ENCODE assay signal across 1 cellular context in the genomic region with DNA sequence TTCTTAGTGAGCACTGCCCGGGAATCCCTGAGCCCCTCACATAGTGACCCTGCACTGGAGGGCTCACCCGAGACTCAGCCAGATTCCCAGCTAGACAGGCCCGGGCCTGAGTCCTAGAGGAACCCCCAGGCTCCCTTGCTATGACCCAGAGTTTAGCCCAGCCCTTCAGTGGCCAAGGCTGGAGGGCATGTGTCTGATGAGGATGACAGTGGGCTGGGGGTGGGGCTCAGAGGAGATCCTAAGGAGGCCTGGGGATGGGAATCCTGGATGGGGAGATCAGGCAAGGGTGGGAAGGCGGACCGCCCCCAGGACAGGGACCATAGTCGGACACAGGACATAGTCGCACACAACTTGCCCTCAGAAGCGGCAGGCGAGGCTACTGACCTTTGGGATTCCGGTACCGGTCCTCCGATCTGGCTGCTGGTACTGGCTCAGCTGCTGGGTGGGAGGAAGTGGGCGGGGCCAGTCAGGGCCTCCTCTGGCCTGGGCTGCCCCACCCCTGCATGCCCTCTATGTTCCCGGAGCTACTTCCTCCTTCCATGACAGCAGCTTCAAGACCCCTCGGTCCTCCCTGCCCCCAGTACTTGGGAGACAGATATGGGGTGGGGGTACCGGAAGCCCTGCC.
A peak's percentile ranks its signal among the peaks of the same experiment; 100 is the strongest.
TF ChIP-seq lines count a peak whose summit lies in the region.

No MANE protein-coding gene starts in this region.

TF ChIP-seq in K562, 482 proteins besides CTCF, POLR2A, EP300 and RAD21:
- no peak for TF ChIP-seq IRF2 (CRISPR knock-in tag; IDR thresholded peaks at IDR 0.05)
- no peak for TF ChIP-seq CBFA2T3 (IDR thresholded peaks at IDR 0.05)
- TF ChIP-seq ZNF274 (IDR thresholded peaks at IDR 0.05; ENCODE audit: borderline replicate concordance, low read depth, low read length) = no peak
- TF ChIP-seq, protein P1, sequence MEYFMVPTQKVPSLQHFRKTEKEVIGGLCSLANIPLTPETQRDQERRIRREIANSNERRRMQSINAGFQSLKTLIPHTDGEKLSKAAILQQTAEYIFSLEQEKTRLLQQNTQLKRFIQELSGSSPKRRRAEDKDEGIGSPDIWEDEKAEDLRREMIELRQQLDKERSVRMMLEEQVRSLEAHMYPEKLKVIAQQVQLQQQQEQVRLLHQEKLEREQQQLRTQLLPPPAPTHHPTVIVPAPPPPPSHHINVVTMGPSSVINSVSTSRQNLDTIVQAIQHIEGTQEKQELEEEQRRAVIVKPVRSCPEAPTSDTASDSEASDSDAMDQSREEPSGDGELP (CRISPR knock-in tag; IDR thresholded peaks at IDR 0.05; ENCODE audit: borderline replicate concordance) = peak; percentile 48; the same call in 1 of the 2 replicates
- TF ChIP-seq POLR3G (IDR thresholded peaks at IDR 0.05; ENCODE audit: extremely low read depth, insufficient read length, insufficient replicate concordance) = no peak
- TF ChIP-seq, protein P2, sequence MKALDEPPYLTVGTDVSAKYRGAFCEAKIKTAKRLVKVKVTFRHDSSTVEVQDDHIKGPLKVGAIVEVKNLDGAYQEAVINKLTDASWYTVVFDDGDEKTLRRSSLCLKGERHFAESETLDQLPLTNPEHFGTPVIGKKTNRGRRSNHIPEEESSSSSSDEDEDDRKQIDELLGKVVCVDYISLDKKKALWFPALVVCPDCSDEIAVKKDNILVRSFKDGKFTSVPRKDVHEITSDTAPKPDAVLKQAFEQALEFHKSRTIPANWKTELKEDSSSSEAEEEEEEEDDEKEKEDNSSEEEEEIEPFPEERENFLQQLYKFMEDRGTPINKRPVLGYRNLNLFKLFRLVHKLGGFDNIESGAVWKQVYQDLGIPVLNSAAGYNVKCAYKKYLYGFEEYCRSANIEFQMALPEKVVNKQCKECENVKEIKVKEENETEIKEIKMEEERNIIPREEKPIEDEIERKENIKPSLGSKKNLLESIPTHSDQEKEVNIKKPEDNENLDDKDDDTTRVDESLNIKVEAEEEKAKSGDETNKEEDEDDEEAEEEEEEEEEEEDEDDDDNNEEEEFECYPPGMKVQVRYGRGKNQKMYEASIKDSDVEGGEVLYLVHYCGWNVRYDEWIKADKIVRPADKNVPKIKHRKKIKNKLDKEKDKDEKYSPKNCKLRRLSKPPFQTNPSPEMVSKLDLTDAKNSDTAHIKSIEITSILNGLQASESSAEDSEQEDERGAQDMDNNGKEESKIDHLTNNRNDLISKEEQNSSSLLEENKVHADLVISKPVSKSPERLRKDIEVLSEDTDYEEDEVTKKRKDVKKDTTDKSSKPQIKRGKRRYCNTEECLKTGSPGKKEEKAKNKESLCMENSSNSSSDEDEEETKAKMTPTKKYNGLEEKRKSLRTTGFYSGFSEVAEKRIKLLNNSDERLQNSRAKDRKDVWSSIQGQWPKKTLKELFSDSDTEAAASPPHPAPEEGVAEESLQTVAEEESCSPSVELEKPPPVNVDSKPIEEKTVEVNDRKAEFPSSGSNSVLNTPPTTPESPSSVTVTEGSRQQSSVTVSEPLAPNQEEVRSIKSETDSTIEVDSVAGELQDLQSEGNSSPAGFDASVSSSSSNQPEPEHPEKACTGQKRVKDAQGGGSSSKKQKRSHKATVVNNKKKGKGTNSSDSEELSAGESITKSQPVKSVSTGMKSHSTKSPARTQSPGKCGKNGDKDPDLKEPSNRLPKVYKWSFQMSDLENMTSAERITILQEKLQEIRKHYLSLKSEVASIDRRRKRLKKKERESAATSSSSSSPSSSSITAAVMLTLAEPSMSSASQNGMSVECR (CRISPR knock-in tag; IDR thresholded peaks at IDR 0.05) = no peak
- TF ChIP-seq ZKSCAN1 (IDR thresholded peaks at IDR 0.05; ENCODE audit: low read depth, low read length) = no peak
- TF ChIP-seq SPI1 (IDR thresholded peaks at IDR 0.05; ENCODE audit: borderline replicate concordance, low read depth, low read length) = peak; percentile 87; the same call in 1 of the 2 replicates
- TF ChIP-seq ILF3 (IDR thresholded peaks at IDR 0.05; ENCODE audit: borderline replicate concordance) = no peak
- 0 out of 4 replicates have a peak, but pooled peaks of 1 of the 2 experiments have one; percentile 15 for TF ChIP-seq MAZ (CRISPR knock-in tag; conservative IDR thresholded peaks at IDR 0.05 in 1 of 2, IDR thresholded peaks at IDR 0.05 in 1 of 2)
- 0 out of 2 replicates have a peak, but pooled peaks have one; percentile 23 for TF ChIP-seq ESRRA (IDR thresholded peaks at IDR 0.05; ENCODE audit: borderline replicate concordance, low read depth)
- no peak for TF ChIP-seq FOXM1 (IDR thresholded peaks at IDR 0.05; ENCODE audit: low read depth)
- no peak for TF ChIP-seq FOXM1 (CRISPR knock-in tag; IDR thresholded peaks at IDR 0.05; ENCODE audit: low read depth)
- TF ChIP-seq ZNF324 (CRISPR knock-in tag; IDR thresholded peaks at IDR 0.05) = no peak
- TF ChIP-seq NR2F6 (CRISPR knock-in tag; IDR thresholded peaks at IDR 0.05) = no peak
- TF ChIP-seq POLR2AphosphoS2 (IDR thresholded peaks at IDR 0.05; ENCODE audit: low read length) = no peak
- TF ChIP-seq, protein P3, sequence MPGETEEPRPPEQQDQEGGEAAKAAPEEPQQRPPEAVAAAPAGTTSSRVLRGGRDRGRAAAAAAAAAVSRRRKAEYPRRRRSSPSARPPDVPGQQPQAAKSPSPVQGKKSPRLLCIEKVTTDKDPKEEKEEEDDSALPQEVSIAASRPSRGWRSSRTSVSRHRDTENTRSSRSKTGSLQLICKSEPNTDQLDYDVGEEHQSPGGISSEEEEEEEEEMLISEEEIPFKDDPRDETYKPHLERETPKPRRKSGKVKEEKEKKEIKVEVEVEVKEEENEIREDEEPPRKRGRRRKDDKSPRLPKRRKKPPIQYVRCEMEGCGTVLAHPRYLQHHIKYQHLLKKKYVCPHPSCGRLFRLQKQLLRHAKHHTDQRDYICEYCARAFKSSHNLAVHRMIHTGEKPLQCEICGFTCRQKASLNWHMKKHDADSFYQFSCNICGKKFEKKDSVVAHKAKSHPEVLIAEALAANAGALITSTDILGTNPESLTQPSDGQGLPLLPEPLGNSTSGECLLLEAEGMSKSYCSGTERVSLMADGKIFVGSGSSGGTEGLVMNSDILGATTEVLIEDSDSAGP (CRISPR knock-in tag; IDR thresholded peaks at IDR 0.05) = no peak
- TF ChIP-seq, protein P4, sequence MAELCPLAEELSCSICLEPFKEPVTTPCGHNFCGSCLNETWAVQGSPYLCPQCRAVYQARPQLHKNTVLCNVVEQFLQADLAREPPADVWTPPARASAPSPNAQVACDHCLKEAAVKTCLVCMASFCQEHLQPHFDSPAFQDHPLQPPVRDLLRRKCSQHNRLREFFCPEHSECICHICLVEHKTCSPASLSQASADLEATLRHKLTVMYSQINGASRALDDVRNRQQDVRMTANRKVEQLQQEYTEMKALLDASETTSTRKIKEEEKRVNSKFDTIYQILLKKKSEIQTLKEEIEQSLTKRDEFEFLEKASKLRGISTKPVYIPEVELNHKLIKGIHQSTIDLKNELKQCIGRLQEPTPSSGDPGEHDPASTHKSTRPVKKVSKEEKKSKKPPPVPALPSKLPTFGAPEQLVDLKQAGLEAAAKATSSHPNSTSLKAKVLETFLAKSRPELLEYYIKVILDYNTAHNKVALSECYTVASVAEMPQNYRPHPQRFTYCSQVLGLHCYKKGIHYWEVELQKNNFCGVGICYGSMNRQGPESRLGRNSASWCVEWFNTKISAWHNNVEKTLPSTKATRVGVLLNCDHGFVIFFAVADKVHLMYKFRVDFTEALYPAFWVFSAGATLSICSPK (IDR thresholded peaks at IDR 0.05; ENCODE audit: borderline replicate concordance) = no peak
- TF ChIP-seq ZKSCAN3 (CRISPR knock-in tag; IDR thresholded peaks at IDR 0.05) = no peak
- TF ChIP-seq, protein P5, sequence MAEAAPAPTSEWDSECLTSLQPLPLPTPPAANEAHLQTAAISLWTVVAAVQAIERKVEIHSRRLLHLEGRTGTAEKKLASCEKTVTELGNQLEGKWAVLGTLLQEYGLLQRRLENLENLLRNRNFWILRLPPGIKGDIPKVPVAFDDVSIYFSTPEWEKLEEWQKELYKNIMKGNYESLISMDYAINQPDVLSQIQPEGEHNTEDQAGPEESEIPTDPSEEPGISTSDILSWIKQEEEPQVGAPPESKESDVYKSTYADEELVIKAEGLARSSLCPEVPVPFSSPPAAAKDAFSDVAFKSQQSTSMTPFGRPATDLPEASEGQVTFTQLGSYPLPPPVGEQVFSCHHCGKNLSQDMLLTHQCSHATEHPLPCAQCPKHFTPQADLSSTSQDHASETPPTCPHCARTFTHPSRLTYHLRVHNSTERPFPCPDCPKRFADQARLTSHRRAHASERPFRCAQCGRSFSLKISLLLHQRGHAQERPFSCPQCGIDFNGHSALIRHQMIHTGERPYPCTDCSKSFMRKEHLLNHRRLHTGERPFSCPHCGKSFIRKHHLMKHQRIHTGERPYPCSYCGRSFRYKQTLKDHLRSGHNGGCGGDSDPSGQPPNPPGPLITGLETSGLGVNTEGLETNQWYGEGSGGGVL (CRISPR knock-in tag; IDR thresholded peaks at IDR 0.05) = no peak
- TF ChIP-seq, protein P6, sequence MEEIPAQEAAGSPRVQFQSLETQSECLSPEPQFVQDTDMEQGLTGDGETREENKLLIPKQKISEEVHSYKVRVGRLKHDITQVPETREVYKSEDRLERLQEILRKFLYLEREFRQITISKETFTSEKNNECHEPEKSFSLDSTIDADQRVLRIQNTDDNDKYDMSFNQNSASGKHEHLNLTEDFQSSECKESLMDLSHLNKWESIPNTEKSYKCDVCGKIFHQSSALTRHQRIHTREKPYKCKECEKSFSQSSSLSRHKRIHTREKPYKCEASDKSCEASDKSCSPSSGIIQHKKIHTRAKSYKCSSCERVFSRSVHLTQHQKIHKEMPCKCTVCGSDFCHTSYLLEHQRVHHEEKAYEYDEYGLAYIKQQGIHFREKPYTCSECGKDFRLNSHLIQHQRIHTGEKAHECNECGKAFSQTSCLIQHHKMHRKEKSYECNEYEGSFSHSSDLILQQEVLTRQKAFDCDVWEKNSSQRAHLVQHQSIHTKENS (CRISPR knock-in tag; IDR thresholded peaks at IDR 0.05) = no peak
- peak; percentile 30; the same call in 1 of the 2 replicates for TF ChIP-seq EGR1 (conservative IDR thresholded peaks at IDR 0.05)
- no peak for TF ChIP-seq MXI1 (IDR thresholded peaks at IDR 0.05; ENCODE audit: low read depth, low read length)
- TF ChIP-seq, protein P7, sequence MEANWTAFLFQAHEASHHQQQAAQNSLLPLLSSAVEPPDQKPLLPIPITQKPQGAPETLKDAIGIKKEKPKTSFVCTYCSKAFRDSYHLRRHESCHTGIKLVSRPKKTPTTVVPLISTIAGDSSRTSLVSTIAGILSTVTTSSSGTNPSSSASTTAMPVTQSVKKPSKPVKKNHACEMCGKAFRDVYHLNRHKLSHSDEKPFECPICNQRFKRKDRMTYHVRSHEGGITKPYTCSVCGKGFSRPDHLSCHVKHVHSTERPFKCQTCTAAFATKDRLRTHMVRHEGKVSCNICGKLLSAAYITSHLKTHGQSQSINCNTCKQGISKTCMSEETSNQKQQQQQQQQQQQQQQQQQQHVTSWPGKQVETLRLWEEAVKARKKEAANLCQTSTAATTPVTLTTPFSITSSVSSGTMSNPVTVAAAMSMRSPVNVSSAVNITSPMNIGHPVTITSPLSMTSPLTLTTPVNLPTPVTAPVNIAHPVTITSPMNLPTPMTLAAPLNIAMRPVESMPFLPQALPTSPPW (CRISPR knock-in tag; IDR thresholded peaks at IDR 0.05) = peak; percentile 37; the same call in 1 of the 2 replicates
- TF ChIP-seq JUNB (CRISPR knock-in tag; conservative IDR thresholded peaks at IDR 0.05) = no peak
- TF ChIP-seq STAT5A (IDR thresholded peaks at IDR 0.05; ENCODE audit: borderline replicate concordance, low read length) = no peak
